In genomic region chr2:61978522-61978921, GRCh38 we compare ENCODE assay signal across 13 cellular contexts.
DNase-seq lines count a peak whose midpoint lies in the region; ATAC-seq, FAIRE-seq and TF ChIP-seq lines count a peak whose summit lies in the region.
"Had no signal": no experiment of that assay in that cellular context is flagged by ENCODE, and none has a peak within 500 bp of the region (broad histone marks: within the 10 kb centered on the region; RNA-seq: fewer than 3 reads in every experiment).

No MANE protein-coding gene starts in this region.

- ATAC-seq in K562, result peak; percentile 57; the same call in 2 of the 3 replicates
- peak; percentile 40 for ATAC-seq in naive thymus-derived CD4-positive, alpha-beta T cell
- ATAC-seq in HG02840 (IDR thresholded peaks at IDR 0.05; ENCODE audit: low FRiP score, unreplicated experiment), result no peak

- H4K20me1 ChIP-seq in K562 (replicated peaks; ENCODE audit: control insufficient read depth, insufficient read depth, low read length), result no peaks in the 10 kb centered on the region

- H3K27me3 Mint-ChIP-seq in naive thymus-derived CD4-positive, alpha-beta T cell, result no peaks in the 10 kb centered on the region
- H3K27me3 Mint-ChIP-seq: brain had no signal

- peaks cover 4 to 32% (median 31%) of the 10 kb centered on the region in 5 donors for H3K36me3 Mint-ChIP-seq in naive thymus-derived CD4-positive, alpha-beta T cell

- no peak overlapping the region for H3K4me3 ChIP-seq in K562
- H3K4me3 ChIP-seq in naive thymus-derived CD4-positive, alpha-beta T cell (ENCODE audit: low read length), result no peak overlapping the region
- H3K4me3 ChIP-seq: skin epidermis had no signal

- no peak for TF ChIP-seq EP300 in K562 (IDR thresholded peaks at IDR 0.05; ENCODE audit: low read length)

- no peaks in the 10 kb centered on the region for H3K27me3 ChIP-seq in K562 (ENCODE audit: control insufficient read depth in 2 of 2, insufficient read depth in 2 of 2, low read length in 2 of 2)
- H3K27me3 ChIP-seq in naive thymus-derived CD4-positive, alpha-beta T cell (ENCODE audit: control insufficient read depth in 2 of 2, insufficient read depth in 2 of 2, low read length in 2 of 2), result no peaks in the 10 kb centered on the region

- FAIRE-seq in GM12891 (lab: Jason Lieb, UNC) (no peak), K562 (lab: Jason Lieb, UNC) (peak; percentile 37), H54 (lab: Jason Lieb, UNC) (no peak)

- POLR2A ChIA-PET in K562 (lab: Yijun Ruan, JAX), result interaction anchor here (0.9 to 1.3 kb wide), 2 partner anchors 8 to 19 kb away, joined by 3 to 4 read pairs; no protein-coding TSS in a partner anchor
- POLR2A ChIA-PET in naive thymus-derived CD4-positive, alpha-beta T cell (lab: Charles Lee), result no interaction called here

- H3K9me1 ChIP-seq in K562 (ENCODE audit: control insufficient read depth, insufficient read depth, low read length), result no peaks in the 10 kb centered on the region

- H3K27ac Mint-ChIP-seq in naive thymus-derived CD4-positive, alpha-beta T cell, result peak overlapping the region in 1 of 9 donors; percentile 39

- peaks cover 4 to 29% (median 19%) of the 10 kb centered on the region in 11 donors for H3K9me3 Mint-ChIP-seq in naive thymus-derived CD4-positive, alpha-beta T cell

- H3K4me1 ChIP-seq in K562 (replicated peaks in 1 of 2; ENCODE audit: control insufficient read depth in 2 of 2, insufficient read depth in 2 of 2, low read length in 2 of 2), result no peaks in the 10 kb centered on the region; a peak in 1 of 5 replicates
- no peaks in the 10 kb centered on the region for H3K4me1 ChIP-seq in naive thymus-derived CD4-positive, alpha-beta T cell (ENCODE audit: control insufficient read depth in 2 of 2, insufficient read depth in 2 of 2, low read length in 2 of 2)

- H2AFZ ChIP-seq in K562 (ENCODE audit: low read depth, low read length), result no peak overlapping the region

- no peaks in the 10 kb centered on the region for H3K36me3 ChIP-seq in K562 (ENCODE audit: control insufficient read depth, insufficient read depth, low read length)
- no peaks in the 10 kb centered on the region for H3K36me3 ChIP-seq in naive thymus-derived CD4-positive, alpha-beta T cell (ENCODE audit: control insufficient read depth in 2 of 3, insufficient read depth in 3 of 3, low read length in 3 of 3)

- intact Hi-C loops in K562 (cut with micrococcal nuclease), result no loop called here
- intact Hi-C loops in naive thymus-derived CD4-positive, alpha-beta T cell (cut with micrococcal nuclease), result no loop called here

- CTCF ChIA-PET in K562 (lab: Yijun Ruan, JAX; ENCODE audit: low intra/inter-chr PET ratio), result interaction anchor here (0.6 kb wide), 1 partner anchor 62 kb away, joined by 3 read pairs; no protein-coding TSS in a partner anchor
- CTCF ChIA-PET in naive thymus-derived CD4-positive, alpha-beta T cell (lab: Charles Lee), result no interaction called here

- no TSS peak for BruUV-seq in K562 (replicated peaks; lab: Mats Ljungman, UMichigan)

- no peak for TF ChIP-seq RAD21 in K562 (CRISPR knock-in tag; conservative IDR thresholded peaks at IDR 0.05 in 1 of 2, IDR thresholded peaks at IDR 0.05 in 1 of 2)

- TF ChIP-seq CTCF in K562 (IDR thresholded peaks at IDR 0.05 in 2 of 3, conservative IDR thresholded peaks at IDR 0.05 in 1 of 3; ENCODE audit: insufficient read depth in 2 of 3, low read depth in 1 of 3, low read length in 3 of 3), result no peak

- no peak overlapping the region for H3K4me3 Mint-ChIP-seq in naive thymus-derived CD4-positive, alpha-beta T cell
- H3K4me3 Mint-ChIP-seq: brain had no signal

- peak; percentile 24 for DNase-seq in GM12891 (ENCODE audit: insufficient read length, low spot score)
- peak; percentile 11 for DNase-seq in LoVo (ENCODE audit: low spot score)
- DNase-seq in K562 (ENCODE audit: extremely low read depth in 1 of 4, low spot score in 3 of 4), result peak in 1 of 4 experiments; percentile 23
- no peak for DNase-seq in naive thymus-derived CD4-positive, alpha-beta T cell
- DNase-seq in kidney glomerular epithelial cell (lab: John Stamatoyannopoulos, UW), result no peak
- DNase-seq in cerebellum (ENCODE audit: low spot score), result no peak
- DNase-seq in H54 (ENCODE audit: insufficient read length, low spot score), result no peak
- DNase-seq: activated CD4-positive, alpha-beta T cell treated with anti-CD3 and anti-CD28 coated beads for 48 hours; DND-41; NCI-H1694 treated with DMSO at 0.1 percent for 48 hours had no signal

- in situ Hi-C loops in K562 (cut with MboI), result no loop called here

- no peaks in the 10 kb centered on the region; the same call in 1 of the 2 replicates for H3K9me3 ChIP-seq in K562 (replicated peaks; ENCODE audit: control insufficient read depth, insufficient read depth, low read depth, low read length)
- no peaks in the 10 kb centered on the region for H3K9me3 ChIP-seq in naive thymus-derived CD4-positive, alpha-beta T cell (ENCODE audit: control insufficient read depth in 2 of 3, low read length in 3 of 3)

- no peak overlapping the region for H3K4me2 ChIP-seq in K562 (ENCODE audit: insufficient read depth, low read length)

- H3K79me2 ChIP-seq in K562 (ENCODE audit: control insufficient read depth, insufficient read depth, low read length), result no peaks in the 10 kb centered on the region

- peaks cover 0 to 4% (median 0%) of the 10 kb centered on the region in 7 donors for H3K4me1 Mint-ChIP-seq in naive thymus-derived CD4-positive, alpha-beta T cell

- H3K27ac ChIP-seq in K562 (ENCODE audit: extremely low read depth, low read depth, low read length), result no peak overlapping the region
- H3K27ac ChIP-seq in naive thymus-derived CD4-positive, alpha-beta T cell (ENCODE audit: low read depth, low read length), result no peak overlapping the region
- H3K27ac ChIP-seq: skin epidermis had no signal

- H3K9ac ChIP-seq in K562 (ENCODE audit: insufficient read depth in 1 of 2, low read depth in 2 of 2, low read length in 2 of 2), result no peak overlapping the region

- TF ChIP-seq POLR2A in GM12891 (IDR thresholded peaks at IDR 0.05; ENCODE audit: low read depth, low read length), result no peak
- no peak for TF ChIP-seq POLR2A in K562 (conservative IDR thresholded peaks at IDR 0.05)
- no peak for TF ChIP-seq POLR2A in H54 (IDR thresholded peaks at IDR 0.05; ENCODE audit: low read depth, low read length)

TF ChIP-seq in GM12891, 5 proteins besides CTCF, POLR2A, EP300 and RAD21:
- TF ChIP-seq SPI1 (IDR thresholded peaks at IDR 0.05; ENCODE audit: low read depth, low read length) (no peak), POLR2AphosphoS5 (IDR thresholded peaks at IDR 0.05; ENCODE audit: low read depth, low read length) (no peak), PAX5 (IDR thresholded peaks at IDR 0.05; ENCODE audit: insufficient read depth, low read length, severe bottlenecking) (no peak), TAF1 (IDR thresholded peaks at IDR 0.05; ENCODE audit: low read depth, low read length) (no peak), POU2F2 (IDR thresholded peaks at IDR 0.05; ENCODE audit: low read depth, low read length) (no peak)

TF ChIP-seq in K562, 482 proteins besides CTCF, POLR2A, EP300 and RAD21:
- TF ChIP-seq MEIS2 (IDR thresholded peaks at IDR 0.05; ENCODE audit: partially characterized antibody) (peak; percentile 33), PKNOX1 (IDR thresholded peaks at IDR 0.05) (peak; percentile 50), ZNF583 (CRISPR knock-in tag; IDR thresholded peaks at IDR 0.05) (no peak), PBX2 (CRISPR knock-in tag; IDR thresholded peaks at IDR 0.05; ENCODE audit: low read depth) (no peak), PBX2 (tag; conservative IDR thresholded peaks at IDR 0.05; ENCODE audit: low read depth) (peak; percentile 83)

Comparison
In these comparisons a context has a peak if more than half of its experiments do, and no peak if none do; other contexts are left out.
1. DNase-seq: peak in GM12891 (single experiment) and LoVo (single experiment); none in naive thymus-derived CD4-positive, alpha-beta T cell (0 of 9), kidney glomerular epithelial cell (single experiment), cerebellum (single experiment) and H54 (single experiment).